In the genomic region with DNA sequence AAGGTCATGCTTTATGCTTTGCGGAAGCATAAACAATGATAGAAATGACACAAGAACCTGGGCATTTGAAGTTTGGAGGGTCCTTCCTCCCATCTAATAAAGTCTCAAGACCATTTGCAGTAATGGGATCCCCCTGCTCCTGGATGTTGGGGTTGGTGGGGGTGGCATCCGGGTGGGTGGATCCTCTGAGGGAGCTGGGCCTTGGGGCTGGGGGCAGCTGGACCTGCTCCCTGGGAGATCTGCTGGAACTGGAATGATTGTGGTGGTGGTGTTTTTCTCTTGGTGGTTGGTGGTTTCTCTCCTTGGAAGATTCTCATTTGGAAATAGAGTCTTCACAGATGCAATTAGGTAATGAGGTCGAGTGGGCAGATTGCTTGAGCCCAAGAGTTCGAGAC, we compare ENCODE assay signal across 1 cellular context.
TF ChIP-seq lines count a peak whose summit lies in the region.

No MANE protein-coding gene starts in this region.

TF ChIP-seq in WTC11, 78 proteins besides CTCF, POLR2A, EP300 and RAD21 (continued from another document):
- TF ChIP-seq, protein P1, sequence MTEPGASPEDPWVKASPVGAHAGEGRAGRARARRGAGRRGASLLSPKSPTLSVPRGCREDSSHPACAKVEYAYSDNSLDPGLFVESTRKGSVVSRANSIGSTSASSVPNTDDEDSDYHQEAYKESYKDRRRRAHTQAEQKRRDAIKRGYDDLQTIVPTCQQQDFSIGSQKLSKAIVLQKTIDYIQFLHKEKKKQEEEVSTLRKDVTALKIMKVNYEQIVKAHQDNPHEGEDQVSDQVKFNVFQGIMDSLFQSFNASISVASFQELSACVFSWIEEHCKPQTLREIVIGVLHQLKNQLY (CRISPR knock-in tag; IDR thresholded peaks at IDR 0.05): no peak
- TF ChIP-seq FOXP1 (CRISPR knock-in tag; IDR thresholded peaks at IDR 0.05; ENCODE audit: borderline replicate concordance): no peak
- TF ChIP-seq, protein P2, sequence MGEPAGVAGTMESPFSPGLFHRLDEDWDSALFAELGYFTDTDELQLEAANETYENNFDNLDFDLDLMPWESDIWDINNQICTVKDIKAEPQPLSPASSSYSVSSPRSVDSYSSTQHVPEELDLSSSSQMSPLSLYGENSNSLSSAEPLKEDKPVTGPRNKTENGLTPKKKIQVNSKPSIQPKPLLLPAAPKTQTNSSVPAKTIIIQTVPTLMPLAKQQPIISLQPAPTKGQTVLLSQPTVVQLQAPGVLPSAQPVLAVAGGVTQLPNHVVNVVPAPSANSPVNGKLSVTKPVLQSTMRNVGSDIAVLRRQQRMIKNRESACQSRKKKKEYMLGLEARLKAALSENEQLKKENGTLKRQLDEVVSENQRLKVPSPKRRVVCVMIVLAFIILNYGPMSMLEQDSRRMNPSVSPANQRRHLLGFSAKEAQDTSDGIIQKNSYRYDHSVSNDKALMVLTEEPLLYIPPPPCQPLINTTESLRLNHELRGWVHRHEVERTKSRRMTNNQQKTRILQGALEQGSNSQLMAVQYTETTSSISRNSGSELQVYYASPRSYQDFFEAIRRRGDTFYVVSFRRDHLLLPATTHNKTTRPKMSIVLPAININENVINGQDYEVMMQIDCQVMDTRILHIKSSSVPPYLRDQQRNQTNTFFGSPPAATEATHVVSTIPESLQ (CRISPR knock-in tag; IDR thresholded peaks at IDR 0.05): no peak
- TF ChIP-seq TP53 (CRISPR knock-in tag; IDR thresholded peaks at IDR 0.05): no peak
- TF ChIP-seq, protein P3, sequence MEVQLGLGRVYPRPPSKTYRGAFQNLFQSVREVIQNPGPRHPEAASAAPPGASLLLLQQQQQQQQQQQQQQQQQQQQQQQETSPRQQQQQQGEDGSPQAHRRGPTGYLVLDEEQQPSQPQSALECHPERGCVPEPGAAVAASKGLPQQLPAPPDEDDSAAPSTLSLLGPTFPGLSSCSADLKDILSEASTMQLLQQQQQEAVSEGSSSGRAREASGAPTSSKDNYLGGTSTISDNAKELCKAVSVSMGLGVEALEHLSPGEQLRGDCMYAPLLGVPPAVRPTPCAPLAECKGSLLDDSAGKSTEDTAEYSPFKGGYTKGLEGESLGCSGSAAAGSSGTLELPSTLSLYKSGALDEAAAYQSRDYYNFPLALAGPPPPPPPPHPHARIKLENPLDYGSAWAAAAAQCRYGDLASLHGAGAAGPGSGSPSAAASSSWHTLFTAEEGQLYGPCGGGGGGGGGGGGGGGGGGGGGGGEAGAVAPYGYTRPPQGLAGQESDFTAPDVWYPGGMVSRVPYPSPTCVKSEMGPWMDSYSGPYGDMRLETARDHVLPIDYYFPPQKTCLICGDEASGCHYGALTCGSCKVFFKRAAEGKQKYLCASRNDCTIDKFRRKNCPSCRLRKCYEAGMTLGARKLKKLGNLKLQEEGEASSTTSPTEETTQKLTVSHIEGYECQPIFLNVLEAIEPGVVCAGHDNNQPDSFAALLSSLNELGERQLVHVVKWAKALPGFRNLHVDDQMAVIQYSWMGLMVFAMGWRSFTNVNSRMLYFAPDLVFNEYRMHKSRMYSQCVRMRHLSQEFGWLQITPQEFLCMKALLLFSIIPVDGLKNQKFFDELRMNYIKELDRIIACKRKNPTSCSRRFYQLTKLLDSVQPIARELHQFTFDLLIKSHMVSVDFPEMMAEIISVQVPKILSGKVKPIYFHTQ (CRISPR knock-in tag; IDR thresholded peaks at IDR 0.05): no peak
TF ChIP-seq in WTC11: peak in this region for 0.
